ENCODE assay signal across 1 cellular context in the genomic region with DNA sequence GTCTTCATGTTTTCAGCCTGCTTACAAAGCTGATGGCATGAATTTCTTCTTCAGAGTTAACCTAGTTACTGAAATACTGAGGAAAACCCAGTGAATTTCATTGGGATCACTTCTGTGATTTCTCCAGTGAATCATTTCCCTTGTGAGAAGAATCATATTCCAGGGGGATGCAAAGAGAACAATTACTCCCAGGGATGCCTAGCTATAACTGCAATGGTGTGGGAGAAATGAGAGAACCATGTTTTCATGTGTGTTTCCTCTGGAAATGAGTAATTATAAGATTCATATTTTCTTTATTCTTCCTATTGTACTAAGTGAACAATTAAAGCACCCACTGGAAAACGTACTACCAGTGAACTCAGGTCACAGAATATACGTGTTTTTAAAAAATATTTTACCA.
TF ChIP-seq lines count a peak whose summit lies in the region.

No MANE protein-coding gene starts in this region.

TF ChIP-seq in SK-N-SH treated with all-trans-retinoic acid at 6 μM for 48 hours, 23 proteins besides CTCF, POLR2A, EP300 and RAD21 (continued from another document):
- TF ChIP-seq, protein P1, sequence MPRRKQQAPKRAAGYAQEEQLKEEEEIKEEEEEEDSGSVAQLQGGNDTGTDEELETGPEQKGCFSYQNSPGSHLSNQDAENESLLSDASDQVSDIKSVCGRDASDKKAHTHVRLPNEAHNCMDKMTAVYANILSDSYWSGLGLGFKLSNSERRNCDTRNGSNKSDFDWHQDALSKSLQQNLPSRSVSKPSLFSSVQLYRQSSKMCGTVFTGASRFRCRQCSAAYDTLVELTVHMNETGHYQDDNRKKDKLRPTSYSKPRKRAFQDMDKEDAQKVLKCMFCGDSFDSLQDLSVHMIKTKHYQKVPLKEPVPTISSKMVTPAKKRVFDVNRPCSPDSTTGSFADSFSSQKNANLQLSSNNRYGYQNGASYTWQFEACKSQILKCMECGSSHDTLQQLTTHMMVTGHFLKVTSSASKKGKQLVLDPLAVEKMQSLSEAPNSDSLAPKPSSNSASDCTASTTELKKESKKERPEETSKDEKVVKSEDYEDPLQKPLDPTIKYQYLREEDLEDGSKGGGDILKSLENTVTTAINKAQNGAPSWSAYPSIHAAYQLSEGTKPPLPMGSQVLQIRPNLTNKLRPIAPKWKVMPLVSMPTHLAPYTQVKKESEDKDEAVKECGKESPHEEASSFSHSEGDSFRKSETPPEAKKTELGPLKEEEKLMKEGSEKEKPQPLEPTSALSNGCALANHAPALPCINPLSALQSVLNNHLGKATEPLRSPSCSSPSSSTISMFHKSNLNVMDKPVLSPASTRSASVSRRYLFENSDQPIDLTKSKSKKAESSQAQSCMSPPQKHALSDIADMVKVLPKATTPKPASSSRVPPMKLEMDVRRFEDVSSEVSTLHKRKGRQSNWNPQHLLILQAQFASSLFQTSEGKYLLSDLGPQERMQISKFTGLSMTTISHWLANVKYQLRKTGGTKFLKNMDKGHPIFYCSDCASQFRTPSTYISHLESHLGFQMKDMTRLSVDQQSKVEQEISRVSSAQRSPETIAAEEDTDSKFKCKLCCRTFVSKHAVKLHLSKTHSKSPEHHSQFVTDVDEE (CRISPR knock-in tag; IDR thresholded peaks at IDR 0.05), result no peak
- no peak for TF ChIP-seq ISL1 (CRISPR knock-in tag; IDR thresholded peaks at IDR 0.05)
- no peak for TF ChIP-seq ZNF565 (CRISPR knock-in tag; conservative IDR thresholded peaks at IDR 0.05; ENCODE audit: low read depth)
- no peak for TF ChIP-seq OSR1 (CRISPR knock-in tag; IDR thresholded peaks at IDR 0.05)
- TF ChIP-seq ARNTL (CRISPR knock-in tag; IDR thresholded peaks at IDR 0.05; ENCODE audit: borderline replicate concordance, low read depth), result no peak
- TF ChIP-seq ZNF8 (CRISPR knock-in tag; IDR thresholded peaks at IDR 0.05), result no peak
- TF ChIP-seq ESRRG (CRISPR knock-in tag; IDR thresholded peaks at IDR 0.05), result no peak
- TF ChIP-seq, protein P2, sequence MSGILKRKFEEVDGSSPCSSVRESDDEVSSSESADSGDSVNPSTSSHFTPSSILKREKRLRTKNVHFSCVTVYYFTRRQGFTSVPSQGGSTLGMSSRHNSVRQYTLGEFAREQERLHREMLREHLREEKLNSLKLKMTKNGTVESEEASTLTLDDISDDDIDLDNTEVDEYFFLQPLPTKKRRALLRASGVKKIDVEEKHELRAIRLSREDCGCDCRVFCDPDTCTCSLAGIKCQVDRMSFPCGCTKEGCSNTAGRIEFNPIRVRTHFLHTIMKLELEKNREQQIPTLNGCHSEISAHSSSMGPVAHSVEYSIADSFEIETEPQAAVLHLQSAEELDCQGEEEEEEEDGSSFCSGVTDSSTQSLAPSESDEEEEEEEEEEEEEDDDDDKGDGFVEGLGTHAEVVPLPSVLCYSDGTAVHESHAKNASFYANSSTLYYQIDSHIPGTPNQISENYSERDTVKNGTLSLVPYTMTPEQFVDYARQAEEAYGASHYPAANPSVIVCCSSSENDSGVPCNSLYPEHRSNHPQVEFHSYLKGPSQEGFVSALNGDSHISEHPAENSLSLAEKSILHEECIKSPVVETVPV (CRISPR knock-in tag; IDR thresholded peaks at IDR 0.05), result no peak
